ENCODE assay signal across 8 cellular contexts in the genomic region with DNA sequence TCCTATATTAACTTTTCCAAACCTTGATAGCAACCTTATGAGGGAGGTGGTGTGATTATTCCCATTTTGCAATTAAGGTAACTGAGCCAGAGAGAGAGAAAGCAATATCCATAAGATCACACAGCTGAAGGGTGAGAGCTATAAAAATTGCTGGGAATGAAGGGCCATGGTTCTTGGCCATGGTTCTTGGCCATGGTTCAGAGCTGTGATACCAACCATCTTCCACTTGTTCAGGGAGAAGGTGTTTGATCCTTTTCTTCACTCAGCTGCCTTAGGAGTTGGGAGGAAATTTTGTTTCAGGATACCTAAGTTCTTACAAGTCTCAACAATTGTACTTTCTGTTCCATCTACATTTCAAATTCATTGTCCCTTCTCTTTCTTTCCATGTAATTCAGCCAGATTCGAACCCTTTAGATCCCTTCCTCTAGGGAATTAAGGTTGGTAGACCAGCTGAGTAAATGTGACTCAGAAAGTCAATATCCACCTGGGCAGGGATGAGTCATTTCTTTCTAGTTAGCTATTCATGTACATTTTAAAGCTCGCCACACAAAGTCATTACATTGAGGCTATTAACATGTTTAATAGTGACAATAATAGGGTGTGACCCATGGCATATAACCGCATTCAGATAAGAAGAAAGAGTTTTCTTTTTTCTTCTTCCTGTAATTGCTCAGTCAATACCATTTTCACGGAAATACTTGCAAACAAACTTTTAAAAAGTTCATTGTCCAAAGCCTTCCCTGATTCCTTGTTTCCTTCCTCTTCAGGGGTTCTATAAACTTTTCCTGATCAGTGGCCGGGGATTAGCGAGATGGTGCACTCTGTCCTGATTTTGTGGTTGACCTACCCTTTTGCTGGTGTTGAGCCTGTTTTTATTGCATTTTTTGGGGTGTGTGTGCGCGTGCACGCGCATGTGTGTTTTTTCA.
DNase-seq lines count a peak whose midpoint lies in the region; ATAC-seq and TF ChIP-seq lines count a peak whose summit lies in the region.

No MANE protein-coding gene starts in this region.

- no peaks in the 10 kb centered on the region for H3K9me3 ChIP-seq in liver (ENCODE audit: control insufficient read depth in 4 of 4, low read length in 3 of 4)

- peak overlapping the region; percentile 14 to 31 for H3K27ac ChIP-seq in liver (ENCODE audit: low read depth in 1 of 2, low read length in 2 of 2)

- DNase-seq in Caki2 (ENCODE audit: low read depth) (peak; percentile 78), HFFc6 (peak; percentile 24), AG08396 (ENCODE audit: low spot score) (no peak)
- DNase-seq in T-helper 2 cell treated with Interferon-gamma antibody and Interleukin-4, amounts not matched to agents 5 μg/mL and 100 μg/mL, for 36 hours (ENCODE audit: low spot score), result no peak
- no peak for DNase-seq in stimulated activated CD4-positive, alpha-beta T cell treated with anti-CD3 and anti-CD28 coated beads, Interleukin-12 subunit alpha, Interleukin-12 subunit beta, amount 100 ng/mL, for 4 hours
- no peak for DNase-seq in activated T-helper 1 cell treated with anti-CD3 and anti-CD28 coated beads, Interleukin-12 subunit alpha, Interleukin-12 subunit beta, Interleukin-2, Interleukin-4 antibody, amounts not matched to agents 30 ng/mL and 10 ng/mL and 1 ng/mL, durations not matched to agents 14 hours and 24 hours and 36 hours (ENCODE audit: low spot score)

- in situ Hi-C loops in Caki2 (cut with HindIII; ENCODE audit: low pct_unique_long_range_greater_than_20kb, low sequenced_read_pairs), result no loop called here

- H3K36me3 Mint-ChIP-seq in HFFc6 (ENCODE audit: low read depth), result peaks cover 45% of the 10 kb centered on the region
- no peaks in the 10 kb centered on the region for H3K36me3 Mint-ChIP-seq in T-helper 2 cell treated with Interferon-gamma antibody and Interleukin-4, amounts not matched to agents 5 μg/mL and 100 μg/mL, for 36 hours (ENCODE audit: low read depth)
- peaks cover 3% of the 10 kb centered on the region for H3K36me3 Mint-ChIP-seq in activated T-helper 1 cell treated with anti-CD3 and anti-CD28 coated beads, Interleukin-12 subunit alpha, Interleukin-12 subunit beta, Interleukin-2, Interleukin-4 antibody, amounts not matched to agents 30 ng/mL and 10 ng/mL and 1 ng/mL, durations not matched to agents 14 hours and 24 hours and 36 hours (ENCODE audit: low read depth)

- H3K9ac ChIP-seq in liver (ENCODE audit: low read depth in 1 of 2, low read length in 2 of 2), result no peak overlapping the region

- H3K4me3 Mint-ChIP-seq in HFFc6, result peak overlapping the region; percentile 66
- H3K4me3 Mint-ChIP-seq in T-helper 2 cell treated with Interferon-gamma antibody and Interleukin-4, amounts not matched to agents 5 μg/mL and 100 μg/mL, for 36 hours, result peak overlapping the region; percentile 20
- no peak overlapping the region for H3K4me3 Mint-ChIP-seq in activated T-helper 1 cell treated with anti-CD3 and anti-CD28 coated beads, Interleukin-12 subunit alpha, Interleukin-12 subunit beta, Interleukin-2, Interleukin-4 antibody, amounts not matched to agents 30 ng/mL and 10 ng/mL and 1 ng/mL, durations not matched to agents 14 hours and 24 hours and 36 hours

- ATAC-seq in GM18520 (IDR thresholded peaks at IDR 0.05; ENCODE audit: unreplicated experiment), result no peak

- TF ChIP-seq CTCF in HFFc6 (IDR thresholded peaks at IDR 0.05) (no peak), liver (IDR thresholded peaks at IDR 0.05; ENCODE audit: low read depth, low read length, missing input control) (no peak)

- H3K4me1 ChIP-seq in liver (ENCODE audit: control insufficient read depth in 4 of 4, insufficient read depth in 4 of 4, low read length in 3 of 4), result peaks cover 0 to 7% (median 2%) of the 10 kb centered on the region in 4 donors

- 74% methylated on average over 10 of the region's 10 CpGs for WGBS in liver

- H3K27me3 Mint-ChIP-seq in HFFc6 (ENCODE audit: insufficient read depth), result peaks cover 2% of the 10 kb centered on the region
- peaks cover 11% of the 10 kb centered on the region for H3K27me3 Mint-ChIP-seq in T-helper 2 cell treated with Interferon-gamma antibody and Interleukin-4, amounts not matched to agents 5 μg/mL and 100 μg/mL, for 36 hours (ENCODE audit: low read depth)
- H3K27me3 Mint-ChIP-seq in activated T-helper 1 cell treated with anti-CD3 and anti-CD28 coated beads, Interleukin-12 subunit alpha, Interleukin-12 subunit beta, Interleukin-2, Interleukin-4 antibody, amounts not matched to agents 30 ng/mL and 10 ng/mL and 1 ng/mL, durations not matched to agents 14 hours and 24 hours and 36 hours (ENCODE audit: insufficient read depth), result peaks cover 4% of the 10 kb centered on the region

- H3K27ac Mint-ChIP-seq in HFFc6, result peak overlapping the region; percentile 75
- no peak overlapping the region for H3K27ac Mint-ChIP-seq in T-helper 2 cell treated with Interferon-gamma antibody and Interleukin-4, amounts not matched to agents 5 μg/mL and 100 μg/mL, for 36 hours
- no peak overlapping the region for H3K27ac Mint-ChIP-seq in activated T-helper 1 cell treated with anti-CD3 and anti-CD28 coated beads, Interleukin-12 subunit alpha, Interleukin-12 subunit beta, Interleukin-2, Interleukin-4 antibody, amounts not matched to agents 30 ng/mL and 10 ng/mL and 1 ng/mL, durations not matched to agents 14 hours and 24 hours and 36 hours

- H3K36me3 ChIP-seq in liver (ENCODE audit: control insufficient read depth in 4 of 4, insufficient read depth in 3 of 4, low read depth in 1 of 4, low read length in 3 of 4), result peaks cover 0 to 13% (median 5%) of the 10 kb centered on the region in 4 donors

- no peaks in the 10 kb centered on the region for H3K27me3 ChIP-seq in liver (ENCODE audit: control insufficient read depth in 4 of 4, insufficient read depth in 4 of 4, low read length in 3 of 4)

- no peak overlapping the region for H3K4me3 ChIP-seq in liver (ENCODE audit: low read depth in 1 of 3, low read length in 3 of 3)

- TF ChIP-seq RAD21 in liver (IDR thresholded peaks at IDR 0.05), result no peak

- intact Hi-C loops in activated T-helper 1 cell treated with anti-CD3 and anti-CD28 coated beads, Interleukin-12 subunit alpha, Interleukin-12 subunit beta, Interleukin-2, Interleukin-4 antibody, amounts not matched to agents 30 ng/mL and 10 ng/mL and 1 ng/mL, durations not matched to agents 14 hours and 24 hours and 36 hours (cut with micrococcal nuclease), result no loop called here

- H3K9me3 Mint-ChIP-seq in HFFc6, result no peaks in the 10 kb centered on the region
- peaks cover 12% of the 10 kb centered on the region for H3K9me3 Mint-ChIP-seq in T-helper 2 cell treated with Interferon-gamma antibody and Interleukin-4, amounts not matched to agents 5 μg/mL and 100 μg/mL, for 36 hours
- no peaks in the 10 kb centered on the region for H3K9me3 Mint-ChIP-seq in activated T-helper 1 cell treated with anti-CD3 and anti-CD28 coated beads, Interleukin-12 subunit alpha, Interleukin-12 subunit beta, Interleukin-2, Interleukin-4 antibody, amounts not matched to agents 30 ng/mL and 10 ng/mL and 1 ng/mL, durations not matched to agents 14 hours and 24 hours and 36 hours

- peaks cover 35% of the 10 kb centered on the region for H3K4me1 Mint-ChIP-seq in HFFc6 (ENCODE audit: low read depth)
- peaks cover 12% of the 10 kb centered on the region for H3K4me1 Mint-ChIP-seq in T-helper 2 cell treated with Interferon-gamma antibody and Interleukin-4, amounts not matched to agents 5 μg/mL and 100 μg/mL, for 36 hours (ENCODE audit: low read depth)
- H3K4me1 Mint-ChIP-seq in activated T-helper 1 cell treated with anti-CD3 and anti-CD28 coated beads, Interleukin-12 subunit alpha, Interleukin-12 subunit beta, Interleukin-2, Interleukin-4 antibody, amounts not matched to agents 30 ng/mL and 10 ng/mL and 1 ng/mL, durations not matched to agents 14 hours and 24 hours and 36 hours (ENCODE audit: low read depth), result peaks cover 15% of the 10 kb centered on the region

TF ChIP-seq in liver, 16 proteins besides CTCF, POLR2A, EP300 and RAD21:
- TF ChIP-seq, protein P1, sequence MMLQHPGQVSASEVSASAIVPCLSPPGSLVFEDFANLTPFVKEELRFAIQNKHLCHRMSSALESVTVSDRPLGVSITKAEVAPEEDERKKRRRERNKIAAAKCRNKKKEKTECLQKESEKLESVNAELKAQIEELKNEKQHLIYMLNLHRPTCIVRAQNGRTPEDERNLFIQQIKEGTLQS (IDR thresholded peaks at IDR 0.05), result no peak
- TF ChIP-seq, protein P2, sequence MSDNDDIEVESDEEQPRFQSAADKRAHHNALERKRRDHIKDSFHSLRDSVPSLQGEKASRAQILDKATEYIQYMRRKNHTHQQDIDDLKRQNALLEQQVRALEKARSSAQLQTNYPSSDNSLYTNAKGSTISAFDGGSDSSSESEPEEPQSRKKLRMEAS (IDR thresholded peaks at IDR 0.05), result no peak
- TF ChIP-seq FOXA2 (IDR thresholded peaks at IDR 0.05), result peak; percentile 73
- TF ChIP-seq JUND (IDR thresholded peaks at IDR 0.05), result peak; percentile 87 to 96
- TF ChIP-seq FOXA1 (IDR thresholded peaks at IDR 0.05), result no peak
- TF ChIP-seq EGR1 (IDR thresholded peaks at IDR 0.05; ENCODE audit: low read depth in 2 of 2), result no peak

Comparison
In these comparisons a context has a peak if more than half of its experiments do, and no peak if none do; other contexts are left out.
1. DNase-seq: peak in Caki2 (single experiment) and HFFc6 (single experiment); none in T-helper 2 cell treated with Interferon-gamma antibody and Interleukin-4, amounts not matched to agents 5 μg/mL and 100 μg/mL, for 36 hours (single experiment), stimulated activated CD4-positive, alpha-beta T cell treated with anti-CD3 and anti-CD28 coated beads, Interleukin-12 subunit alpha, Interleukin-12 subunit beta, amount 100 ng/mL, for 4 hours (single experiment), AG08396 (single experiment) and activated T-helper 1 cell treated with anti-CD3 and anti-CD28 coated beads, Interleukin-12 subunit alpha, Interleukin-12 subunit beta, Interleukin-2, Interleukin-4 antibody, amounts not matched to agents 30 ng/mL and 10 ng/mL and 1 ng/mL, durations not matched to agents 14 hours and 24 hours and 36 hours (single experiment).